In the genomic region with DNA sequence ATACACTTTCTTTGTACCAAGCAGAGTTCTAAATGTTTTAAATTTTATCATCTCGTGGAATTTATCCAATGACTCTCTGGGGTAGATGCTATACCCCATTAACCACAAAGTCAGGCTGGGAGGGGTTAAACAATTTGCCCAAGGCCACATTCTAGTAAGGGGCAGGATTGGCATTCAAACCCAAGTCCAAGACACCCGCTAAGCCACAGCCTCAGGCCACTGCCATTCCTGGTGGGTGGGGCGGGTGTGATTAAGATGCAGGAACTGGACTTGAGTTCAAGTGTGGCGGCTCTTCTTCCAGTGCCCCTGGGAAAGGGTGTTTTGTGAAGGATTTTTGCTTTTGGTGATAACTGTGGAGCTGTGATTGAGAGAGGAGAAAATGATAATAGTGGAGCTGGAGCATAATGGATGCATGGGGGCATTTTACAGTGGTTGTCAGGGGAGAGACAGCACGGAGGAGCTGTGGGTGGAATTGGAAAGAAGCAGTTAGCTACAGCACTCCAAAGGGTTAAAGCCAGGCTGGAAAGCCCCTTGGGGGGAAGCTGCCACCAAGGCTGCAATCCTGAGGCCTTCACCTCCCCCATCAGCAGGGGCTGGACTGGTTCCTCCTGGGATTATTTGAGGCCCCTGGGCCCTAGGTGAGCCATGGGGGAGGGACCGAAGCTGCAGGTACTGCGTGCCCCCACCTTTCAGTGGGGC, we compare ENCODE assay signal across 1 cellular context.
TF ChIP-seq lines count a peak whose summit lies in the region.

No MANE protein-coding gene starts in this region.

TF ChIP-seq in GM23338, 12 proteins besides CTCF, POLR2A, EP300 and RAD21 (continued from another document):
- TF ChIP-seq, protein P1, sequence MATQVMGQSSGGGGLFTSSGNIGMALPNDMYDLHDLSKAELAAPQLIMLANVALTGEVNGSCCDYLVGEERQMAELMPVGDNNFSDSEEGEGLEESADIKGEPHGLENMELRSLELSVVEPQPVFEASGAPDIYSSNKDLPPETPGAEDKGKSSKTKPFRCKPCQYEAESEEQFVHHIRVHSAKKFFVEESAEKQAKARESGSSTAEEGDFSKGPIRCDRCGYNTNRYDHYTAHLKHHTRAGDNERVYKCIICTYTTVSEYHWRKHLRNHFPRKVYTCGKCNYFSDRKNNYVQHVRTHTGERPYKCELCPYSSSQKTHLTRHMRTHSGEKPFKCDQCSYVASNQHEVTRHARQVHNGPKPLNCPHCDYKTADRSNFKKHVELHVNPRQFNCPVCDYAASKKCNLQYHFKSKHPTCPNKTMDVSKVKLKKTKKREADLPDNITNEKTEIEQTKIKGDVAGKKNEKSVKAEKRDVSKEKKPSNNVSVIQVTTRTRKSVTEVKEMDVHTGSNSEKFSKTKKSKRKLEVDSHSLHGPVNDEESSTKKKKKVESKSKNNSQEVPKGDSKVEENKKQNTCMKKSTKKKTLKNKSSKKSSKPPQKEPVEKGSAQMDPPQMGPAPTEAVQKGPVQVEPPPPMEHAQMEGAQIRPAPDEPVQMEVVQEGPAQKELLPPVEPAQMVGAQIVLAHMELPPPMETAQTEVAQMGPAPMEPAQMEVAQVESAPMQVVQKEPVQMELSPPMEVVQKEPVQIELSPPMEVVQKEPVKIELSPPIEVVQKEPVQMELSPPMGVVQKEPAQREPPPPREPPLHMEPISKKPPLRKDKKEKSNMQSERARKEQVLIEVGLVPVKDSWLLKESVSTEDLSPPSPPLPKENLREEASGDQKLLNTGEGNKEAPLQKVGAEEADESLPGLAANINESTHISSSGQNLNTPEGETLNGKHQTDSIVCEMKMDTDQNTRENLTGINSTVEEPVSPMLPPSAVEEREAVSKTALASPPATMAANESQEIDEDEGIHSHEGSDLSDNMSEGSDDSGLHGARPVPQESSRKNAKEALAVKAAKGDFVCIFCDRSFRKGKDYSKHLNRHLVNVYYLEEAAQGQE (IDR thresholded peaks at IDR 0.05; ENCODE audit: unreplicated experiment): no peak
- TF ChIP-seq, protein P2, sequence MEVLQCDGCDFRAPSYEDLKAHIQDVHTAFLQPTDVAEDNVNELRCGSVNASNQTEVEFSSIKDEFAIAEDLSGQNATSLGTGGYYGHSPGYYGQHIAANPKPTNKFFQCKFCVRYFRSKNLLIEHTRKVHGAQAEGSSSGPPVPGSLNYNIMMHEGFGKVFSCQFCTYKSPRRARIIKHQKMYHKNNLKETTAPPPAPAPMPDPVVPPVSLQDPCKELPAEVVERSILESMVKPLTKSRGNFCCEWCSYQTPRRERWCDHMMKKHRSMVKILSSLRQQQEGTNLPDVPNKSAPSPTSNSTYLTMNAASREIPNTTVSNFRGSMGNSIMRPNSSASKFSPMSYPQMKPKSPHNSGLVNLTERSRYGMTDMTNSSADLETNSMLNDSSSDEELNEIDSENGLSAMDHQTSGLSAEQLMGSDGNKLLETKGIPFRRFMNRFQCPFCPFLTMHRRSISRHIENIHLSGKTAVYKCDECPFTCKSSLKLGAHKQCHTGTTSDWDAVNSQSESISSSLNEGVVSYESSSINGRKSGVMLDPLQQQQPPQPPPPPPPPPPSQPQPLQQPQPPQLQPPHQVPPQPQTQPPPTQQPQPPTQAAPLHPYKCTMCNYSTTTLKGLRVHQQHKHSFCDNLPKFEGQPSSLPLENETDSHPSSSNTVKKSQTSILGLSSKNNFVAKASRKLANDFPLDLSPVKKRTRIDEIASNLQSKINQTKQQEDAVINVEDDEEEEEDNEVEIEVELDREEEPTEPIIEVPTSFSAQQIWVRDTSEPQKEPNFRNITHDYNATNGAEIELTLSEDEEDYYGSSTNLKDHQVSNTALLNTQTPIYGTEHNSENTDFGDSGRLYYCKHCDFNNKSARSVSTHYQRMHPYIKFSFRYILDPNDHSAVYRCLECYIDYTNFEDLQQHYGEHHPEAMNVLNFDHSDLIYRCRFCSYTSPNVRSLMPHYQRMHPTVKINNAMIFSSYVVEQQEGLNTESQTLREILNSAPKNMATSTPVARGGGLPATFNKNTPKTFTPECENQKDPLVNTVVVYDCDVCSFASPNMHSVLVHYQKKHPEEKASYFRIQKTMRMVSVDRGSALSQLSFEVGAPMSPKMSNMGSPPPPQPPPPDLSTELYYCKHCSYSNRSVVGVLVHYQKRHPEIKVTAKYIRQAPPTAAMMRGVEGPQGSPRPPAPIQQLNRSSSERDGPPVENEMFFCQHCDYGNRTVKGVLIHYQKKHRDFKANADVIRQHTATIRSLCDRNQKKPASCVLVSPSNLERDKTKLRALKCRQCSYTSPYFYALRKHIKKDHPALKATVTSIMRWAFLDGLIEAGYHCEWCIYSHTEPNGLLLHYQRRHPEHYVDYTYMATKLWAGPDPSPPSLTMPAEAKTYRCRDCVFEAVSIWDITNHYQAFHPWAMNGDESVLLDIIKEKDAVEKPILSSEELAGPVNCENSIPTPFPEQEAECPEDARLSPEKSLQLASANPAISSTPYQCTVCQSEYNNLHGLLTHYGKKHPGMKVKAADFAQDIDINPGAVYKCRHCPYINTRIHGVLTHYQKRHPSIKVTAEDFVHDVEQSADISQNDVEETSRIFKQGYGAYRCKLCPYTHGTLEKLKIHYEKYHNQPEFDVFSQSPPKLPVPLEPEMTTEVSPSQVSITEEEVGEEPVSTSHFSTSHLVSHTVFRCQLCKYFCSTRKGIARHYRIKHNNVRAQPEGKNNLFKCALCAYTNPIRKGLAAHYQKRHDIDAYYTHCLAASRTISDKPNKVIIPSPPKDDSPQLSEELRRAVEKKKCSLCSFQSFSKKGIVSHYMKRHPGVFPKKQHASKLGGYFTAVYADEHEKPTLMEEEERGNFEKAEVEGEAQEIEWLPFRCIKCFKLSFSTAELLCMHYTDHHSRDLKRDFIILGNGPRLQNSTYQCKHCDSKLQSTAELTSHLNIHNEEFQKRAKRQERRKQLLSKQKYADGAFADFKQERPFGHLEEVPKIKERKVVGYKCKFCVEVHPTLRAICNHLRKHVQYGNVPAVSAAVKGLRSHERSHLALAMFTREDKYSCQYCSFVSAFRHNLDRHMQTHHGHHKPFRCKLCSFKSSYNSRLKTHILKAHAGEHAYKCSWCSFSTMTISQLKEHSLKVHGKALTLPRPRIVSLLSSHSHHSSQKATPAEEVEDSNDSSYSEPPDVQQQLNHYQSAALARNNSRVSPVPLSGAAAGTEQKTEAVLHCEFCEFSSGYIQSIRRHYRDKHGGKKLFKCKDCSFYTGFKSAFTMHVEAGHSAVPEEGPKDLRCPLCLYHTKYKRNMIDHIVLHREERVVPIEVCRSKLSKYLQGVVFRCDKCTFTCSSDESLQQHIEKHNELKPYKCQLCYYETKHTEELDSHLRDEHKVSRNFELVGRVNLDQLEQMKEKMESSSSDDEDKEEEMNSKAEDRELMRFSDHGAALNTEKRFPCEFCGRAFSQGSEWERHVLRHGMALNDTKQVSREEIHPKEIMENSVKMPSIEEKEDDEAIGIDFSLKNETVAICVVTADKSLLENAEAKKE (CRISPR knock-in tag; IDR thresholded peaks at IDR 0.05): no peak; the same call in 1 of the 2 replicates
- no peak for TF ChIP-seq STAT1 (IDR thresholded peaks at IDR 0.05; ENCODE audit: unreplicated experiment)
- TF ChIP-seq CREB1 (CRISPR knock-in tag; IDR thresholded peaks at IDR 0.05; ENCODE audit: low read depth): no peak
- TF ChIP-seq NANOG (IDR thresholded peaks at IDR 0.05; ENCODE audit: borderline replicate concordance): no peak
- TF ChIP-seq, protein P3, sequence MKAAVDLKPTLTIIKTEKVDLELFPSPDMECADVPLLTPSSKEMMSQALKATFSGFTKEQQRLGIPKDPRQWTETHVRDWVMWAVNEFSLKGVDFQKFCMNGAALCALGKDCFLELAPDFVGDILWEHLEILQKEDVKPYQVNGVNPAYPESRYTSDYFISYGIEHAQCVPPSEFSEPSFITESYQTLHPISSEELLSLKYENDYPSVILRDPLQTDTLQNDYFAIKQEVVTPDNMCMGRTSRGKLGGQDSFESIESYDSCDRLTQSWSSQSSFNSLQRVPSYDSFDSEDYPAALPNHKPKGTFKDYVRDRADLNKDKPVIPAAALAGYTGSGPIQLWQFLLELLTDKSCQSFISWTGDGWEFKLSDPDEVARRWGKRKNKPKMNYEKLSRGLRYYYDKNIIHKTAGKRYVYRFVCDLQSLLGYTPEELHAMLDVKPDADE (IDR thresholded peaks at IDR 0.05): no peak
- TF ChIP-seq EZH2phosphoT487 (IDR thresholded peaks at IDR 0.05; ENCODE audit: unreplicated experiment): no peak
- TF ChIP-seq EZH2 (IDR thresholded peaks at IDR 0.05; ENCODE audit: low read depth, unreplicated experiment): no peak
- no peak; the same call in 1 of the 2 replicates for TF ChIP-seq POLR2AphosphoS5 (IDR thresholded peaks at IDR 0.05; ENCODE audit: low read depth)
- TF ChIP-seq ZNF114 (CRISPR knock-in tag; IDR thresholded peaks at IDR 0.05): no peak
- TF ChIP-seq JUNB (IDR thresholded peaks at IDR 0.05; ENCODE audit: unreplicated experiment): no peak
